Comparison of ENCODE assay signal across 8 cellular contexts in genomic region chr9:33165263-33166151, GRCh38. TPM values are rescaled to one million over a fixed set of nuclear protein-coding genes. Genes with fewer than 3 reads are reported as not detected.
A peak's percentile ranks its signal among the peaks of the same experiment; 100 is the strongest.
DNase-seq lines count a peak whose midpoint lies in the region; ATAC-seq, FAIRE-seq and TF ChIP-seq lines count a peak whose summit lies in the region.

No MANE protein-coding gene starts in this region.

- CTCF ChIA-PET in A673 (lab: Charles Lee), result no interaction called here

- intact Hi-C loops in A673 (cut with micrococcal nuclease; ENCODE audit: unreplicated experiment), result loop anchor here (2.0 to 5.0 kb wide), 2 partner anchors 57 to 85 kb away; no protein-coding TSS in a partner anchor

- DNase-seq in A673 (ENCODE audit: low spot score) (no peak), GM12891 (ENCODE audit: insufficient read length, low spot score) (no peak), HK-2 (ENCODE audit: unreplicated experiment) (no peak), NCI-H446 (lab: John Stamatoyannopoulos, UW) (no peak)
- peak; percentile 20 for DNase-seq in effector CD8-positive, alpha-beta T cell (lab: John Stamatoyannopoulos, UW)

- H3K9me3 ChIP-seq in A673 (ENCODE audit: low read depth, low read length, poor library complexity, severe bottlenecking) (no peaks in the 10 kb centered on the region), SU-DHL-6 (ENCODE audit: insufficient read depth, low read length) (no peaks in the 10 kb centered on the region), muscle layer of colon (ENCODE audit: low read length) (no peaks in the 10 kb centered on the region)

- no peaks in the 10 kb centered on the region for H3K9me2 ChIP-seq in SU-DHL-6 (replicated peaks; ENCODE audit: insufficient read depth, low read length)

- POLR2A ChIA-PET in A673 (lab: Charles Lee; ENCODE audit: low non-redundant PET), result no interaction called here

- ATAC-seq in HG03354 (IDR thresholded peaks at IDR 0.05; ENCODE audit: poor library complexity, severe bottlenecking, unreplicated experiment), result peak; percentile 32

- H2AFZ ChIP-seq in SU-DHL-6 (ENCODE audit: low read depth, low read length, severe bottlenecking), result peak overlapping the region; percentile 82

- FAIRE-seq in GM12891 (lab: Jason Lieb, UNC), result peak; percentile 91

- H3K27ac ChIP-seq in A673 (ENCODE audit: low read depth, low read length, poor library complexity, severe bottlenecking) (peak overlapping the region; percentile 91), SU-DHL-6 (ENCODE audit: low read depth, low read length) (no peak overlapping the region), muscle layer of colon (ENCODE audit: low read depth, low read length) (peak overlapping the region; percentile 80)

- H3K9ac ChIP-seq in SU-DHL-6 (ENCODE audit: low read length), result peak overlapping the region; percentile 80
- peak overlapping the region; percentile 90 for H3K9ac ChIP-seq in muscle layer of colon (ENCODE audit: low read length)

- H3K4me3 ChIP-seq in A673 (ENCODE audit: low read depth, low read length, poor library complexity, severe bottlenecking) (peak overlapping the region; percentile 95), SU-DHL-6 (ENCODE audit: insufficient read depth, low read length, poor library complexity, severe bottlenecking) (peak overlapping the region; percentile 82), muscle layer of colon (ENCODE audit: low read depth in 1 of 2, low read length in 2 of 2) (peak overlapping the region; percentile 41 to 82)

- H3K36me3 ChIP-seq in A673 (ENCODE audit: insufficient read depth, low read length, poor library complexity, severe bottlenecking) (no peaks in the 10 kb centered on the region), SU-DHL-6 (ENCODE audit: low read length) (no peaks in the 10 kb centered on the region), muscle layer of colon (ENCODE audit: insufficient read depth, low read length) (no peaks in the 10 kb centered on the region)

- H4K20me1 ChIP-seq in SU-DHL-6 (ENCODE audit: low read depth, low read length), result no peaks in the 10 kb centered on the region

- no peaks in the 10 kb centered on the region for H3K27me3 ChIP-seq in A673 (replicated peaks; ENCODE audit: insufficient read depth, low read depth, low read length, poor library complexity)
- no peaks in the 10 kb centered on the region for H3K27me3 ChIP-seq in SU-DHL-6 (ENCODE audit: low read length)
- H3K27me3 ChIP-seq in muscle layer of colon (ENCODE audit: control insufficient read depth in 1 of 2, insufficient read depth in 2 of 2, low read length in 2 of 2), result no peaks in the 10 kb centered on the region

- peaks cover 5% of the 10 kb centered on the region; the same call in 1 of the 2 replicates for H3K79me2 ChIP-seq in SU-DHL-6 (ENCODE audit: insufficient read depth, low read length)

- peak overlapping the region; percentile 83 for H3K4me2 ChIP-seq in SU-DHL-6 (ENCODE audit: low read depth, low read length, poor library complexity, severe bottlenecking)

- H3F3A ChIP-seq in SU-DHL-6 (ENCODE audit: insufficient read depth), result peaks cover 21% of the 10 kb centered on the region

- peak; percentile 21; the same call in 1 of the 2 replicates for TF ChIP-seq POLR2A in GM12891 (IDR thresholded peaks at IDR 0.05; ENCODE audit: low read depth, low read length)

- H3K4me1 ChIP-seq in A673 (ENCODE audit: insufficient read depth, low read length, poor library complexity, severe bottlenecking) (peaks cover 60% of the 10 kb centered on the region), muscle layer of colon (ENCODE audit: insufficient read depth, low read length) (peaks cover 52% of the 10 kb centered on the region)

- no TSS peak for BruUV-seq in A673 (replicated peaks; lab: Mats Ljungman, UMichigan)

- no peak for TF ChIP-seq CTCF in A673 (conservative IDR thresholded peaks at IDR 0.05; ENCODE audit: low read depth, low read length)
- no peak for TF ChIP-seq CTCF in SU-DHL-6 (IDR thresholded peaks at IDR 0.05; ENCODE audit: insufficient read depth, low read length, poor library complexity, severe bottlenecking)

TF ChIP-seq in GM12891, 5 proteins besides CTCF, POLR2A, EP300 and RAD21:
- TF ChIP-seq POU2F2 (IDR thresholded peaks at IDR 0.05; ENCODE audit: low read depth, low read length) (no peak), TAF1 (IDR thresholded peaks at IDR 0.05; ENCODE audit: low read depth, low read length) (no peak), SPI1 (IDR thresholded peaks at IDR 0.05; ENCODE audit: low read depth, low read length) (no peak), PAX5 (IDR thresholded peaks at IDR 0.05; ENCODE audit: insufficient read depth, low read length, severe bottlenecking) (no peak), POLR2AphosphoS5 (IDR thresholded peaks at IDR 0.05; ENCODE audit: low read depth, low read length) (no peak)

RNA-seq across cellular contexts. Expression of gene B4GALT1, which starts 1.6 kb away (rescaled TPM):
- total RNA-seq in A673 (2021), result 31.0 and 32.0 TPM in 2 replicates
- 35.2 TPM for polyA plus RNA-seq in GM12891 (2012; ENCODE audit: low read depth, missing spikeins)
